7 cellular contexts compared by ENCODE assay signal in genomic region chr2:84945838-84946203, GRCh38. TPM values are rescaled to one million over a fixed set of nuclear protein-coding genes. Genes with fewer than 3 reads are reported as not detected.
A peak's percentile ranks its signal among the peaks of the same experiment; 100 is the strongest.
DNase-seq lines count a peak whose midpoint lies in the region; ATAC-seq and TF ChIP-seq lines count a peak whose summit lies in the region.
"Not testable (repeated sequence)": the region's sequence is repeated elsewhere in the genome, so short reads cannot be mapped to it uniquely, and the experiment has no call there.

No MANE protein-coding gene starts in this region.

- not testable (repeated sequence) for H4K20me1 ChIP-seq in DND-41 (ENCODE audit: insufficient read depth, low read length); OCI-LY3 (ENCODE audit: insufficient read depth, low read length)

- peak overlapping the region; percentile 99 for H3K27ac Mint-ChIP-seq in activated CD4-positive, alpha-beta T cell treated with anti-CD3 and anti-CD28 coated beads for 36 hours
- peak overlapping the region; percentile 92 for H3K27ac Mint-ChIP-seq in activated T-helper 2 cell treated with anti-CD3 and anti-CD28 coated beads, Interferon-gamma antibody, Interleukin-2, Interleukin-4, amounts not matched to agents 10 μg/mL and 5 μg/mL and 100 μg/mL, durations not matched to agents 14 hours and 24 hours and 36 hours
- H3K27ac Mint-ChIP-seq in chondrocyte (ENCODE audit: unreplicated experiment) (peak overlapping the region; percentile 63), memory B cell (peak overlapping the region; percentile 91)

- H3K4me1 ChIP-seq in DND-41 (ENCODE audit: insufficient read depth, low read length) = not testable (repeated sequence)
- H3K4me1 ChIP-seq in OCI-LY3 (ENCODE audit: low read length) (peaks cover 63% of the 10 kb centered on the region), spleen (peaks cover 0 to 58% (median 25%) of the 10 kb centered on the region in 6 donors)

- H3K27ac ChIP-seq in DND-41 (ENCODE audit: low read length) = not testable (repeated sequence)
- H3K27ac ChIP-seq in OCI-LY3 (ENCODE audit: low read length) (peak overlapping the region; percentile 97), spleen (peak overlapping the region in 7 of 8 donors; percentile 42 to 87 (median 72))

- H3K4me3 Mint-ChIP-seq in activated CD4-positive, alpha-beta T cell treated with anti-CD3 and anti-CD28 coated beads for 36 hours = peak overlapping the region; percentile 58
- H3K4me3 Mint-ChIP-seq in activated T-helper 2 cell treated with anti-CD3 and anti-CD28 coated beads, Interferon-gamma antibody, Interleukin-2, Interleukin-4, amounts not matched to agents 10 μg/mL and 5 μg/mL and 100 μg/mL, durations not matched to agents 14 hours and 24 hours and 36 hours (ENCODE audit: low read depth); chondrocyte (ENCODE audit: unreplicated experiment): not testable (repeated sequence)
- peak overlapping the region; percentile 75 for H3K4me3 Mint-ChIP-seq in memory B cell

- H3K9me3 Mint-ChIP-seq in activated CD4-positive, alpha-beta T cell treated with anti-CD3 and anti-CD28 coated beads for 36 hours (ENCODE audit: low read depth); activated T-helper 2 cell treated with anti-CD3 and anti-CD28 coated beads, Interferon-gamma antibody, Interleukin-2, Interleukin-4, amounts not matched to agents 10 μg/mL and 5 μg/mL and 100 μg/mL, durations not matched to agents 14 hours and 24 hours and 36 hours; chondrocyte (ENCODE audit: low read depth); memory B cell: not testable (repeated sequence)

- POLR2A ChIA-PET in activated CD4-positive, alpha-beta T cell treated with anti-CD3 and anti-CD28 coated beads for 36 hours (lab: Charles Lee) = interaction anchor here (0.5 to 2.1 kb wide), 14 partner anchors 20 to 1539 kb away, joined by 3 to 9 read pairs (median 4); partner anchors contain the start of genes RETSAT, SUCLG1 and TMSB10

- peaks cover 14% of the 10 kb centered on the region for H3K36me3 Mint-ChIP-seq in activated CD4-positive, alpha-beta T cell treated with anti-CD3 and anti-CD28 coated beads for 36 hours (ENCODE audit: low read depth)
- H3K36me3 Mint-ChIP-seq in activated T-helper 2 cell treated with anti-CD3 and anti-CD28 coated beads, Interferon-gamma antibody, Interleukin-2, Interleukin-4, amounts not matched to agents 10 μg/mL and 5 μg/mL and 100 μg/mL, durations not matched to agents 14 hours and 24 hours and 36 hours (ENCODE audit: low read depth) = peaks cover 25% of the 10 kb centered on the region
- not testable (repeated sequence) for H3K36me3 Mint-ChIP-seq in chondrocyte (ENCODE audit: low read depth); memory B cell

- not testable (repeated sequence) for H3K27me3 ChIP-seq in DND-41 (ENCODE audit: insufficient read depth, low read length, poor library complexity); OCI-LY3 (ENCODE audit: low read depth, low read length); spleen (replicated peaks in 1 of 7)

- not testable (repeated sequence) for H2AFZ ChIP-seq in DND-41 (ENCODE audit: low read depth, low read length); OCI-LY3 (ENCODE audit: low read depth, low read length)

- H3K79me2 ChIP-seq in DND-41 (ENCODE audit: insufficient read depth, low read length); OCI-LY3 (ENCODE audit: low read length): not testable (repeated sequence)

- WGBS in spleen, 5 donors = 50 to 76% (median 63%) methylated on average over 2 to 3 of the region's 3 CpGs

- TF ChIP-seq POLR2A in spleen (IDR thresholded peaks at IDR 0.05) = not testable (repeated sequence)

- TF ChIP-seq CTCF in DND-41 (IDR thresholded peaks at IDR 0.05; ENCODE audit: borderline replicate concordance, extremely low read depth, low read length, poor library complexity, severe bottlenecking); OCI-LY3 (IDR thresholded peaks at IDR 0.05; ENCODE audit: low read depth, low read length); chondrocyte (IDR thresholded peaks at IDR 0.05); spleen (IDR thresholded peaks at IDR 0.05 in 8 of 11, conservative IDR thresholded peaks at IDR 0.05 in 3 of 11): not testable (repeated sequence)

- not testable (repeated sequence) for H3K27me3 Mint-ChIP-seq in activated CD4-positive, alpha-beta T cell treated with anti-CD3 and anti-CD28 coated beads for 36 hours; activated T-helper 2 cell treated with anti-CD3 and anti-CD28 coated beads, Interferon-gamma antibody, Interleukin-2, Interleukin-4, amounts not matched to agents 10 μg/mL and 5 μg/mL and 100 μg/mL, durations not matched to agents 14 hours and 24 hours and 36 hours (ENCODE audit: low read depth); chondrocyte (ENCODE audit: low read depth); memory B cell

- peak; percentile 37; the same call in 2 of the 3 replicates for ATAC-seq in DND-41 (ENCODE audit: insufficient read depth, low read depth)
- ATAC-seq in activated CD4-positive, alpha-beta T cell treated with anti-CD3 and anti-CD28 coated beads for 36 hours; memory B cell (ENCODE audit: low read depth): not testable (repeated sequence)

- H3K9ac ChIP-seq in DND-41 (ENCODE audit: low read depth, low read length) = not testable (repeated sequence)
- peak overlapping the region; percentile 79 for H3K9ac ChIP-seq in OCI-LY3 (ENCODE audit: low read length)

- H3K4me3 ChIP-seq in DND-41 (ENCODE audit: low read depth in 1 of 2, low read length in 2 of 2) = not testable (repeated sequence)
- H3K4me3 ChIP-seq in OCI-LY3 (ENCODE audit: low read length) = peak overlapping the region; percentile 69
- peak overlapping the region in 1 of 8 donors; percentile 50 for H3K4me3 ChIP-seq in spleen

- CTCF ChIA-PET in activated CD4-positive, alpha-beta T cell treated with anti-CD3 and anti-CD28 coated beads for 36 hours (lab: Charles Lee) = interaction anchor here (0.6 to 5.1 kb wide), 16 partner anchors 9 to 83 kb away, joined by 3 to 54 read pairs (median 6); no protein-coding TSS in a partner anchor

- intact Hi-C loops in activated CD4-positive, alpha-beta T cell treated with anti-CD3 and anti-CD28 coated beads for 36 hours (cut with DNase I, micrococcal nuclease) = loop anchor here (1.0 to 5.0 kb wide), 7 partner anchors 8 to 346 kb away; partner anchors contain the start of genes KCMF1 (in 1 of the 2) and TMSB10 (in 1 of the 2)
- intact Hi-C loops in activated T-helper 2 cell treated with anti-CD3 and anti-CD28 coated beads, Interferon-gamma antibody, Interleukin-2, Interleukin-4, amounts not matched to agents 10 μg/mL and 5 μg/mL and 100 μg/mL, durations not matched to agents 14 hours and 24 hours and 36 hours (cut with micrococcal nuclease) = loop anchor here (1.0 kb wide), 3 partner anchors 8 to 23 kb away; no protein-coding TSS in a partner anchor
- intact Hi-C loops in spleen (cut with DNase I; ENCODE audit: low total_unique reads) = not testable (repeated sequence)

- not testable (repeated sequence) for H3K4me2 ChIP-seq in DND-41 (ENCODE audit: insufficient read depth, low read length)
- peak overlapping the region; percentile 99 for H3K4me2 ChIP-seq in OCI-LY3 (ENCODE audit: low read length)

- not testable (repeated sequence) for DNase-seq in DND-41; activated CD4-positive, alpha-beta T cell treated with anti-CD3 and anti-CD28 coated beads for 36 hours; activated T-helper 2 cell treated with anti-CD3 and anti-CD28 coated beads, Interferon-gamma antibody, Interleukin-2, Interleukin-4, amounts not matched to agents 10 μg/mL and 5 μg/mL and 100 μg/mL, durations not matched to agents 14 hours and 24 hours and 36 hours (ENCODE audit: low spot score); chondrocyte (ENCODE audit: low spot score); memory B cell (ENCODE audit: low spot score in 2 of 2); spleen

- peaks cover 53% of the 10 kb centered on the region for H3K4me1 Mint-ChIP-seq in activated CD4-positive, alpha-beta T cell treated with anti-CD3 and anti-CD28 coated beads for 36 hours
- H3K4me1 Mint-ChIP-seq in activated T-helper 2 cell treated with anti-CD3 and anti-CD28 coated beads, Interferon-gamma antibody, Interleukin-2, Interleukin-4, amounts not matched to agents 10 μg/mL and 5 μg/mL and 100 μg/mL, durations not matched to agents 14 hours and 24 hours and 36 hours (ENCODE audit: low read depth) = peaks cover 42% of the 10 kb centered on the region
- H3K4me1 Mint-ChIP-seq in chondrocyte (ENCODE audit: low read depth) (peaks cover 18% of the 10 kb centered on the region), memory B cell (peaks cover 27% of the 10 kb centered on the region)

- not testable (repeated sequence) for H3K36me3 ChIP-seq in DND-41 (ENCODE audit: insufficient read depth, low read length); OCI-LY3 (replicated peaks; ENCODE audit: low read depth, low read length); spleen

- not testable (repeated sequence) for H3K9me3 ChIP-seq in DND-41 (ENCODE audit: insufficient read depth, low read length, severe bottlenecking); OCI-LY3 (ENCODE audit: insufficient read depth, low read length); spleen

RNA-seq across cellular contexts. Expression of gene KCMF1, which starts 25.1 kb away (rescaled TPM):
- 10 to 100 TPM; 78.1 to 98.5 TPM for total RNA-seq in activated CD4-positive, alpha-beta T cell treated with anti-CD3 and anti-CD28 coated beads for 36 hours
- 82.6 and 86.3 TPM in 2 replicates for total RNA-seq in activated T-helper 2 cell treated with anti-CD3 and anti-CD28 coated beads, Interferon-gamma antibody, Interleukin-2, Interleukin-4, amounts not matched to agents 10 μg/mL and 5 μg/mL and 100 μg/mL, durations not matched to agents 14 hours and 24 hours and 36 hours
- total RNA-seq in chondrocyte = 76.0 to 101 TPM (median 95.8 TPM) in 3 replicates
- total RNA-seq in spleen = 10 to 100 TPM; 34.2 to 68.1 (median 63.3) TPM
- 10 to 100 TPM; 15.9 to 26.4 (median 24.3) TPM for polyA plus RNA-seq in spleen

RNA-seq across cellular contexts. Expression of gene TMSB10, which starts 40.4 kb away (rescaled TPM):
- 1,000 to 10,000 TPM; 2,345 to 2,742 TPM for total RNA-seq in activated CD4-positive, alpha-beta T cell treated with anti-CD3 and anti-CD28 coated beads for 36 hours
- total RNA-seq in activated T-helper 2 cell treated with anti-CD3 and anti-CD28 coated beads, Interferon-gamma antibody, Interleukin-2, Interleukin-4, amounts not matched to agents 10 μg/mL and 5 μg/mL and 100 μg/mL, durations not matched to agents 14 hours and 24 hours and 36 hours = 2,676 and 2,847 TPM in 2 replicates
- 1,771 to 2,562 TPM (median 2,521 TPM) in 3 replicates for total RNA-seq in chondrocyte
- 1,000 to 10,000 TPM; 1,416 to 3,222 (median 1,664) TPM for total RNA-seq in spleen
- polyA plus RNA-seq in spleen = 1,000 to 10,000 TPM; 2,869 to 3,827 (median 3,008) TPM
